In genomic region chr11:68455485-68455884, GRCh38 we compare ENCODE assay signal across 19 cellular contexts. TPM values are rescaled to one million over a fixed set of nuclear protein-coding genes. Genes with fewer than 3 reads are reported as not detected.
DNase-seq lines count a peak whose midpoint lies in the region; ATAC-seq and TF ChIP-seq lines count a peak whose summit lies in the region.
"Had no signal": no experiment of that assay in that cellular context is flagged by ENCODE, and none has a peak within 500 bp of the region (broad histone marks: within the 10 kb centered on the region; RNA-seq: fewer than 3 reads in every experiment).

No MANE protein-coding gene starts in this region.

- no peak overlapping the region for H2BK5ac ChIP-seq in mesendoderm (ENCODE audit: low read length)

- H3K4ac ChIP-seq in mesendoderm (ENCODE audit: low read depth, low read length): no peak overlapping the region

- no peaks in the 10 kb centered on the region for H4K20me1 ChIP-seq in mammary epithelial cell (ENCODE audit: insufficient read depth, low read length)

- H3K27ac Mint-ChIP-seq in chondrocyte (ENCODE audit: unreplicated experiment): no peak overlapping the region
- H3K27ac Mint-ChIP-seq: CD14-positive monocyte; CD8-positive, alpha-beta memory T cell had no signal

- H3K56ac ChIP-seq in mesendoderm (ENCODE audit: low read length): peak overlapping the region; percentile 37

- no peaks in the 10 kb centered on the region for H3K4me1 Mint-ChIP-seq in chondrocyte (ENCODE audit: low read depth)

- no peak overlapping the region for H4K5ac ChIP-seq in mesendoderm (ENCODE audit: low read length)

- H3K4me2 ChIP-seq in mammary epithelial cell (ENCODE audit: insufficient read depth, low read depth, low read length): no peak overlapping the region
- no peak overlapping the region for H3K4me2 ChIP-seq in mesendoderm (ENCODE audit: low read length)

- H3K79me2 ChIP-seq in mammary epithelial cell (ENCODE audit: insufficient read depth, low read length): no peaks in the 10 kb centered on the region
- no peaks in the 10 kb centered on the region for H3K79me2 ChIP-seq in mesendoderm (ENCODE audit: control insufficient read depth, insufficient read depth, low read length)

- H3K9me3 ChIP-seq in breast epithelium (no peaks in the 10 kb centered on the region), mammary epithelial cell (replicated peaks; ENCODE audit: insufficient read depth, low read length) (no peaks in the 10 kb centered on the region), upper lobe of right lung (no peaks in the 10 kb centered on the region)
- H3K9me3 ChIP-seq: BE2C, HAP-1 had no signal

- in situ Hi-C loops in mammary epithelial cell (cut with MboI; ENCODE audit: low sequenced_read_pairs in 2 of 2): no loop called here

- no peaks in the 10 kb centered on the region for H3K27me3 Mint-ChIP-seq in chondrocyte (ENCODE audit: low read depth)

- H2AFZ ChIP-seq in mammary epithelial cell (ENCODE audit: low read depth, low read length): no peak overlapping the region
- H2AFZ ChIP-seq: GM23248 had no signal

- no peak overlapping the region for H3K4me3 ChIP-seq in breast epithelium
- no peak overlapping the region for H3K4me3 ChIP-seq in mammary epithelial cell (replicated peaks in 1 of 3; ENCODE audit: insufficient read depth in 1 of 3, low read depth in 2 of 3, low read length in 3 of 3)
- no peak overlapping the region for H3K4me3 ChIP-seq in mesendoderm (ENCODE audit: low read length)
- H3K4me3 ChIP-seq in upper lobe of right lung: no peak overlapping the region
- H3K4me3 ChIP-seq: GM23248, HAP-1 had no signal

- intact Hi-C loops in breast epithelium (cut with DNase I; ENCODE audit: low total_unique reads) (no loop called here), mammary epithelial cell (cut with micrococcal nuclease) (no loop called here), upper lobe of right lung (cut with DNase I) (no loop called here)

- DNase-seq in breast epithelium (ENCODE audit: low spot score in 2 of 2): no peak
- DNase-seq in mammary epithelial cell: no peak
- DNase-seq in chondrocyte (ENCODE audit: low spot score): peak; percentile 61
- DNase-seq in mesendoderm: no peak
- DNase-seq in upper lobe of right lung: peak; percentile 56
- DNase-seq in NCI-H187 (lab: John Stamatoyannopoulos, UW): no peak
- DNase-seq in stimulated activated naive CD8-positive, alpha-beta T cell treated with anti-CD3 and anti-CD28 coated beads, Interleukin-15, Interleukin-2, amounts not matched to agents 100 U/mL and 50 U/mL, for 24 hours: no peak
- DNase-seq in GM10266 (ENCODE audit: extremely low spot score): no peak
- DNase-seq: 8988T; ACHN; BE2C; CD8-positive, alpha-beta memory T cell; GM23248; NCI-H1436; NCI-H446; NCI-H774 had no signal

- H3K23ac ChIP-seq in mesendoderm (ENCODE audit: low read length): no peak overlapping the region

- H3K27ac ChIP-seq in breast epithelium: peak overlapping the region; percentile 23 to 61
- no peak overlapping the region for H3K27ac ChIP-seq in mammary epithelial cell (ENCODE audit: insufficient read depth, low read depth, low read length)
- no peak overlapping the region for H3K27ac ChIP-seq in mesendoderm (ENCODE audit: low read depth, low read length)
- no peak overlapping the region for H3K27ac ChIP-seq in upper lobe of right lung
- H3K27ac ChIP-seq: GM23248 had no signal

- no TSS peak for BruUV-seq in mammary epithelial cell (replicated peaks; lab: Mats Ljungman, UMichigan)

- TF ChIP-seq CTCF in breast epithelium (IDR thresholded peaks at IDR 0.05) (no peak), mammary epithelial cell (conservative IDR thresholded peaks at IDR 0.05 in 1 of 2, IDR thresholded peaks at IDR 0.05 in 1 of 2; ENCODE audit: extremely low read depth in 1 of 2, insufficient read depth in 1 of 2, low read depth in 1 of 2, low read length in 2 of 2) (no peak), chondrocyte (IDR thresholded peaks at IDR 0.05) (no peak), upper lobe of right lung (IDR thresholded peaks at IDR 0.05) (no peak), GM10266 (IDR thresholded peaks at IDR 0.05; ENCODE audit: control insufficient read depth, insufficient read depth, low read depth, missing control alignments) (no peak)

- 31% methylated on average over 8 of the region's 8 CpGs for WGBS in mammary epithelial cell (ENCODE audit: low coverage, missing lambda C conversion rate)
- no CpG with 5 or more reads among the region's 8 CpGs for WGBS in mesendoderm (ENCODE audit: extremely low coverage, insufficient coverage, low lambda C conversion rate)

- CTCF ChIA-PET in mammary epithelial cell (lab: Charles Lee; ENCODE audit: low non-redundant PET): no interaction called here

- H3K27me3 ChIP-seq in breast epithelium: no peaks in the 10 kb centered on the region
- no peaks in the 10 kb centered on the region for H3K27me3 ChIP-seq in mammary epithelial cell (ENCODE audit: insufficient read depth, low read length)
- H3K27me3 ChIP-seq in mesendoderm (ENCODE audit: insufficient read depth, low read length, poor library complexity): no peaks in the 10 kb centered on the region
- H3K27me3 ChIP-seq in upper lobe of right lung: no peaks in the 10 kb centered on the region
- H3K27me3 ChIP-seq: BE2C had no signal

- no peak overlapping the region for H2BK15ac ChIP-seq in mesendoderm (replicated peaks; ENCODE audit: low read depth)

- dilution Hi-C loops in mammary epithelial cell (cut with HindIII; ENCODE audit: low sequenced_read_pairs): no loop called here

- no peak overlapping the region for H3K18ac ChIP-seq in mesendoderm (ENCODE audit: low read length)

- no peak overlapping the region for H4K8ac ChIP-seq in mesendoderm (ENCODE audit: low read depth, low read length)

- no peaks in the 10 kb centered on the region for H3K36me3 Mint-ChIP-seq in chondrocyte (ENCODE audit: low read depth)
- H3K36me3 Mint-ChIP-seq: CD14-positive monocyte had no signal

- H3K4me1 ChIP-seq in breast epithelium (no peaks in the 10 kb centered on the region), mammary epithelial cell (ENCODE audit: insufficient read depth, low read length) (peaks cover 9% of the 10 kb centered on the region), mesendoderm (ENCODE audit: control insufficient read depth, low read depth, low read length) (peaks cover 9% of the 10 kb centered on the region), upper lobe of right lung (peaks cover 11% of the 10 kb centered on the region)
- H3K4me1 ChIP-seq: BE2C had no signal

- no peaks in the 10 kb centered on the region for H3K9me3 Mint-ChIP-seq in chondrocyte (ENCODE audit: low read depth)
- H3K9me3 Mint-ChIP-seq: CD8-positive, alpha-beta memory T cell had no signal

- H3K9ac ChIP-seq in mammary epithelial cell (ENCODE audit: insufficient read depth, low read length) (no peak overlapping the region), mesendoderm (ENCODE audit: low read length) (no peak overlapping the region)
- H3K9ac ChIP-seq: GM23248 had no signal

- TF ChIP-seq POLR2A in breast epithelium (IDR thresholded peaks at IDR 0.05): no peak

- no peak overlapping the region for H3K4me3 Mint-ChIP-seq in chondrocyte (ENCODE audit: unreplicated experiment)
- H3K4me3 Mint-ChIP-seq: CD14-positive monocyte; CD8-positive, alpha-beta memory T cell had no signal

- H3K79me1 ChIP-seq in mesendoderm (ENCODE audit: low read length): no peaks in the 10 kb centered on the region

- H2BK120ac ChIP-seq in mesendoderm (ENCODE audit: low read depth, low read length): no peak overlapping the region

- no peak overlapping the region for H2AK5ac ChIP-seq in mesendoderm (ENCODE audit: low read length)

- ATAC-seq in upper lobe of right lung: no peak
- ATAC-seq in stimulated activated naive CD8-positive, alpha-beta T cell treated with anti-CD3 and anti-CD28 coated beads, Interleukin-15, Interleukin-2, amounts not matched to agents 100 U/mL and 50 U/mL, for 24 hours: no peak
- ATAC-seq: SK-N-SH treated with all-trans-retinoic acid at 6 μM for 48 hours had no signal

- no peaks in the 10 kb centered on the region for H3K36me3 ChIP-seq in breast epithelium
- no peaks in the 10 kb centered on the region for H3K36me3 ChIP-seq in mammary epithelial cell (ENCODE audit: insufficient read depth, low read length)
- no peaks in the 10 kb centered on the region for H3K36me3 ChIP-seq in mesendoderm (ENCODE audit: control insufficient read depth, insufficient read depth, low read length)
- no peaks in the 10 kb centered on the region for H3K36me3 ChIP-seq in upper lobe of right lung
- H3K36me3 ChIP-seq: BE2C, HAP-1 had no signal

RNA-seq across cellular contexts. Expression of gene PPP6R3, which starts 5.1 kb away (rescaled TPM):
- total RNA-seq in breast epithelium: 100 to 1,000 TPM; 113 to 227 (median 183) TPM
- total RNA-seq in mammary epithelial cell: 100 to 1,000 TPM in 1 of 2 donors, 10 to 100 TPM in 1; 90.5 to 115 TPM
- polyA plus RNA-seq in mammary epithelial cell: 30.8 TPM
- 122 TPM for polyA minus RNA-seq in mammary epithelial cell
- total RNA-seq in chondrocyte: 73.4 to 76.1 TPM (median 75.1 TPM) in 3 replicates
- polyA plus RNA-seq in mesendoderm (2013, experiment 1 of 2): 92.3 TPM
- 93.3 TPM for polyA plus RNA-seq in mesendoderm (2013, experiment 2 of 2)
- total RNA-seq in upper lobe of right lung: 93.2 TPM

Comparison
In these comparisons a context has a peak if more than half of its experiments do, and no peak if none do; other contexts are left out.
1. H3K27ac ChIP-seq: peak in breast epithelium (2 of 2); none in mammary epithelial cell (single experiment), mesendoderm (single experiment) and upper lobe of right lung (single experiment).
2. DNase-seq: peak in chondrocyte (single experiment) and upper lobe of right lung (single experiment); none in breast epithelium (0 of 2), mammary epithelial cell (single experiment), mesendoderm (single experiment), NCI-H187 (0 of 2), stimulated activated naive CD8-positive, alpha-beta T cell treated with anti-CD3 and anti-CD28 coated beads, Interleukin-15, Interleukin-2, amounts not matched to agents 100 U/mL and 50 U/mL, for 24 hours (single experiment) and GM10266 (single experiment).